1 cellular context compared by ENCODE assay signal in genomic region chr3:9500108-9501050, GRCh38.
TF ChIP-seq lines count a peak whose summit lies in the region.

No MANE protein-coding gene starts in this region.

TF ChIP-seq in HEK293, 187 proteins besides CTCF, POLR2A, EP300 and RAD21 (continued from another document):
- TF ChIP-seq ZNF24 (tag by site-specific recombination; IDR thresholded peaks at IDR 0.05) (no peak), ZIC2 (tag by site-specific recombination; IDR thresholded peaks at IDR 0.05) (no peak), ZNF221 (tag by site-specific recombination; IDR thresholded peaks at IDR 0.05; ENCODE audit: borderline replicate concordance) (no peak), ZSCAN18 (tag by site-specific recombination; IDR thresholded peaks at IDR 0.05) (no peak), KLF7 (tag by site-specific recombination; IDR thresholded peaks at IDR 0.05; ENCODE audit: borderline replicate concordance) (peak; percentile 32; the same call in 1 of the 2 replicates), TSHZ1 (tag by site-specific recombination; IDR thresholded peaks at IDR 0.05; ENCODE audit: borderline replicate concordance) (no peak), KLF1 (tag by site-specific recombination; IDR thresholded peaks at IDR 0.05) (peak; percentile 67), SP3 (tag by site-specific recombination; IDR thresholded peaks at IDR 0.05) (no peak), ZNF174 (tag by site-specific recombination; IDR thresholded peaks at IDR 0.05) (no peak), ZNF560 (tag by site-specific recombination; IDR thresholded peaks at IDR 0.05; ENCODE audit: borderline replicate concordance) (no peak), ZNF843 (tag by site-specific recombination; IDR thresholded peaks at IDR 0.05) (no peak), ZNF510 (tag by site-specific recombination; IDR thresholded peaks at IDR 0.05; ENCODE audit: insufficient replicate concordance) (no peak), ZSCAN4 (tag by site-specific recombination; IDR thresholded peaks at IDR 0.05) (peak; percentile 65), ZNF146 (tag by site-specific recombination; IDR thresholded peaks at IDR 0.05) (no peak), ZXDB (tag by site-specific recombination; IDR thresholded peaks at IDR 0.05) (no peak), GLIS1 (tag by site-specific recombination; IDR thresholded peaks at IDR 0.05) (peak; percentile 35; the same call in 1 of the 2 replicates), ZSCAN5A (tag by site-specific recombination; IDR thresholded peaks at IDR 0.05) (no peak), SCRT2 (tag by site-specific recombination; IDR thresholded peaks at IDR 0.05) (peak; percentile 68), ZBTB44 (tag by site-specific recombination; IDR thresholded peaks at IDR 0.05) (no peak), ZBTB7A (tag by site-specific recombination; IDR thresholded peaks at IDR 0.05; ENCODE audit: low read depth) (no peak), ZBTB10 (tag by site-specific recombination; IDR thresholded peaks at IDR 0.05) (no peak), ZNF837 (tag by site-specific recombination; IDR thresholded peaks at IDR 0.05) (no peak), PRDM6 (tag by site-specific recombination; IDR thresholded peaks at IDR 0.05) (no peak), ZNF639 (tag by site-specific recombination; IDR thresholded peaks at IDR 0.05) (no peak), ZNF529 (tag by site-specific recombination; IDR thresholded peaks at IDR 0.05; ENCODE audit: insufficient replicate concordance) (no peak), ZNF121 (tag by site-specific recombination; IDR thresholded peaks at IDR 0.05) (no peak), ZNF398 (tag by site-specific recombination; IDR thresholded peaks at IDR 0.05) (peak; percentile 65), OVOL3 (tag by site-specific recombination; IDR thresholded peaks at IDR 0.05) (no peak), ZNF311 (tag by site-specific recombination; IDR thresholded peaks at IDR 0.05; ENCODE audit: borderline replicate concordance) (no peak), ZFHX2 (tag by site-specific recombination; conservative IDR thresholded peaks at IDR 0.05) (peak; percentile 69), ZNF658 (tag by site-specific recombination; IDR thresholded peaks at IDR 0.05) (no peak), ZNF548 (tag by site-specific recombination; IDR thresholded peaks at IDR 0.05) (no peak), ZNF473 (tag by site-specific recombination; IDR thresholded peaks at IDR 0.05) (no peak), ZNF585B (tag by site-specific recombination; IDR thresholded peaks at IDR 0.05) (no peak), YY2 (tag by site-specific recombination; IDR thresholded peaks at IDR 0.05) (no peak), ZNF629 (tag by site-specific recombination; IDR thresholded peaks at IDR 0.05) (no peak), KLF9 (tag by site-specific recombination; IDR thresholded peaks at IDR 0.05; ENCODE audit: low read depth) (peak; percentile 57; the same call in 1 of the 2 replicates)
